30 cellular contexts compared by ENCODE assay signal in genomic region chr2:227234432-227234831, GRCh38.
"Had no signal": no experiment of that assay in that cellular context is flagged by ENCODE, and none has a peak within 500 bp of the region (broad histone marks: within the 10 kb centered on the region; RNA-seq: fewer than 3 reads in every experiment).

No MANE protein-coding gene starts in this region.

- H3K27me3 ChIP-seq: brain microvascular endothelial cell, esophagus muscularis mucosa, heart left ventricle had no signal

- ATAC-seq: activated T-cell treated with anti-CD3 and anti-CD28 coated beads, Interleukin-2, amount 50 U/mL, for 72 hours; effector memory CD8-positive, alpha-beta T cell; heart left ventricle had no signal

- FAIRE-seq: astrocyte, colon, frontal cortex had no signal

- DNase-seq: activated CD4-positive, alpha-beta memory T cell treated with anti-CD3 and anti-CD28 coated beads, Interleukin-2, amount 10 ng/mL, durations not matched to agents 7 days and 5 days; activated CD4-positive, alpha-beta T cell treated with anti-CD3 and anti-CD28 coated beads for 1 hour; activated CD4-positive, alpha-beta T cell treated with anti-CD3 and anti-CD28 coated beads for 4 hours; activated CD4-positive, alpha-beta T cell treated with anti-CD3 and anti-CD28 coated beads, Interleukin-2, amount 10 ng/mL, durations not matched to agents 7 days and 5 days; activated CD4-positive, alpha-beta T cell treated with anti-CD3 and anti-CD28 coated beads, Interleukin-2, amount 50 U/mL, for 4 hours; activated CD8-positive, alpha-beta memory T cell treated with anti-CD3 and anti-CD28 coated beads, Interleukin-2, amount 50 U/mL, for 48 hours; activated gamma-delta T cell treated with Interleukin-2 at 50 U/mL for 16 hours; activated naive CD4-positive, alpha-beta T cell treated with anti-CD3 and anti-CD28 coated beads, Interleukin-2, amount 50 U/mL, for 16 hours; activated naive CD4-positive, alpha-beta T cell treated with Interleukin-2 at 50 U/mL for 16 hours; activated T-cell treated with anti-CD3 and anti-CD28 coated beads for 4 hours; activated T-cell treated with anti-CD3 and anti-CD28 coated beads, Interleukin-2, amount 50 U/mL, for 24 hours; activated T-cell treated with anti-CD3 and anti-CD28 coated beads, Interleukin-2, amount 50 U/mL, for 72 hours; amniotic stem cell; anterior cingulate cortex; brain microvascular endothelial cell; caudate nucleus; cortex of kidney; dermis blood vessel endothelial cell; effector CD4-positive, alpha-beta T cell; effector memory CD8-positive, alpha-beta T cell; erythroblast; foreskin fibroblast; glutamatergic neuron; heart left ventricle; T-helper 2 cell had no signal

- H3K4me1 ChIP-seq: heart left ventricle had no signal

- H3K36me3 ChIP-seq: brain microvascular endothelial cell, esophagus muscularis mucosa, heart left ventricle had no signal

- H3K4me3 ChIP-seq: esophagus muscularis mucosa, heart left ventricle had no signal

- H3K9me3 ChIP-seq: esophagus muscularis mucosa had no signal

- H3K27ac ChIP-seq: brain microvascular endothelial cell, esophagus muscularis mucosa, heart left ventricle, VCaP had no signal
